8 cellular contexts compared by ENCODE assay signal in genomic region chr5:50442559-50443539, GRCh38. TPM values are rescaled to one million over a fixed set of nuclear protein-coding genes. Genes with fewer than 3 reads are reported as not detected.
A peak's percentile ranks its signal among the peaks of the same experiment; 100 is the strongest.
DNase-seq lines count a peak whose midpoint lies in the region; ATAC-seq, FAIRE-seq and TF ChIP-seq lines count a peak whose summit lies in the region.
"Not testable (repeated sequence)": the region's sequence is repeated elsewhere in the genome, so short reads cannot be mapped to it uniquely, and the experiment has no call there.

No MANE protein-coding gene starts in this region.

- H3K79me2 ChIP-seq in OCI-LY7 (ENCODE audit: insufficient read depth, low read depth, low read length): peaks cover 43% of the 10 kb centered on the region
- not testable (repeated sequence) for H3K79me2 ChIP-seq in astrocyte (ENCODE audit: insufficient read depth, low read length)

- not testable (repeated sequence) for H3K27me3 ChIP-seq in CD4-positive, CD25-positive, alpha-beta regulatory T cell (ENCODE audit: control insufficient read depth, insufficient read depth, low read length); astrocyte (ENCODE audit: insufficient read depth, low read length); small intestine (ENCODE audit: control insufficient read depth in 2 of 2, insufficient read depth in 2 of 2, low read length in 2 of 2)

- H3K4me1 ChIP-seq in CD4-positive, CD25-positive, alpha-beta regulatory T cell (ENCODE audit: control insufficient read depth, insufficient read depth, low read length, poor library complexity, severe bottlenecking): peaks cover 42% of the 10 kb centered on the region
- peaks cover 49% of the 10 kb centered on the region for H3K4me1 ChIP-seq in OCI-LY7 (ENCODE audit: insufficient read depth, low read length, poor library complexity, severe bottlenecking)
- H3K4me1 ChIP-seq in astrocyte (ENCODE audit: insufficient read depth, low read length); small intestine (ENCODE audit: control insufficient read depth in 2 of 2, insufficient read depth in 1 of 2, low read depth in 1 of 2, low read length in 1 of 2): not testable (repeated sequence)

- CTCF ChIA-PET in OCI-LY7 (lab: Charles Lee; ENCODE audit: unreplicated experiment): not testable (repeated sequence)
- CTCF ChIA-PET in activated CD4-positive, alpha-beta memory T cell treated with anti-CD3 and anti-CD28 coated beads, Interleukin-2, amount 10 ng/mL, durations not matched to agents 7 days and 5 days (lab: Charles Lee): interaction anchor here (2.4 to 2.9 kb wide), 2 partner anchors 70 to 222 kb away, joined by 7 to 16 read pairs; no protein-coding TSS in a partner anchor

- POLR2A ChIA-PET in OCI-LY7 (lab: Charles Lee): interaction anchor here (0.6 to 4.2 kb wide), 8 partner anchors 9 to 115 kb away, joined by 5 to 45 read pairs (median 10); no protein-coding TSS in a partner anchor
- POLR2A ChIA-PET in activated CD4-positive, alpha-beta memory T cell treated with anti-CD3 and anti-CD28 coated beads, Interleukin-2, amount 10 ng/mL, durations not matched to agents 7 days and 5 days (lab: Charles Lee): interaction anchor here (0.6 to 4.1 kb wide), 2 partner anchors 219 to 225 kb away, joined by 3 to 66 read pairs; partner anchors contain the start of gene PARP8

- BruUV-seq in OCI-LY7 (replicated peaks; lab: Mats Ljungman, UMichigan): not testable (repeated sequence)

- H4K20me1 ChIP-seq in OCI-LY7 (ENCODE audit: insufficient read depth, low read length); astrocyte (ENCODE audit: insufficient read depth, low read length): not testable (repeated sequence)

- not testable (repeated sequence) for H3K36me3 ChIP-seq in CD4-positive, CD25-positive, alpha-beta regulatory T cell (ENCODE audit: control insufficient read depth, insufficient read depth, low read length); astrocyte (ENCODE audit: insufficient read depth, low read length); small intestine (ENCODE audit: control insufficient read depth in 2 of 2, insufficient read depth in 2 of 2, low read length in 2 of 2)
- H3K36me3 ChIP-seq in OCI-LY7 (ENCODE audit: insufficient read depth, low read length): peaks cover 13% of the 10 kb centered on the region

- not testable (repeated sequence) for H3K27me3 Mint-ChIP-seq in CD4-positive, CD25-positive, alpha-beta regulatory T cell; activated CD4-positive, alpha-beta memory T cell treated with anti-CD3 and anti-CD28 coated beads, Interleukin-2, amount 10 ng/mL, durations not matched to agents 7 days and 5 days; astrocyte (ENCODE audit: low read depth, unreplicated experiment); naive B cell

- not testable (repeated sequence) for TF ChIP-seq CTCF in OCI-LY7 (conservative IDR thresholded peaks at IDR 0.05; ENCODE audit: low read length); astrocyte (IDR thresholded peaks at IDR 0.05; ENCODE audit: insufficient read depth, low read depth, low read length)

- H3K4me2 ChIP-seq in OCI-LY7 (ENCODE audit: low read length): peak overlapping the region; percentile 88
- H3K4me2 ChIP-seq in astrocyte (ENCODE audit: low read length): not testable (repeated sequence)

- not testable (repeated sequence) for H3K9me3 ChIP-seq in CD4-positive, CD25-positive, alpha-beta regulatory T cell (ENCODE audit: control insufficient read depth in 2 of 2, low read length in 2 of 2); OCI-LY7 (ENCODE audit: low read length); astrocyte (ENCODE audit: insufficient read depth, low read depth, low read length); small intestine (ENCODE audit: control insufficient read depth, low read depth)

- intact Hi-C loops in OCI-LY7 (cut with micrococcal nuclease; ENCODE audit: unreplicated experiment): loop anchor here (10.0 kb wide), 1 partner anchor 412 kb away; no protein-coding TSS in a partner anchor

- DNase-seq in CD4-positive, CD25-positive, alpha-beta regulatory T cell; GM19239 (ENCODE audit: insufficient read length, low spot score); OCI-LY7 (ENCODE audit: low spot score); activated CD4-positive, alpha-beta memory T cell treated with anti-CD3 and anti-CD28 coated beads, Interleukin-2, amount 10 ng/mL, durations not matched to agents 7 days and 5 days; naive B cell: not testable (repeated sequence)
- DNase-seq in NCI-H1105 treated with DMSO at 0.1 percent for 48 hours (lab: John Stamatoyannopoulos, UW): peak; percentile 42
- peak; percentile 2 for DNase-seq in astrocyte (ENCODE audit: low read depth)
- peak; percentile 65 for DNase-seq in small intestine

- H3K9me2 ChIP-seq in OCI-LY7 (ENCODE audit: insufficient read depth, low read length): not testable (repeated sequence)

- H3K27ac Mint-ChIP-seq in CD4-positive, CD25-positive, alpha-beta regulatory T cell: peak overlapping the region; percentile 31 to 99 (median 97)
- H3K27ac Mint-ChIP-seq in activated CD4-positive, alpha-beta memory T cell treated with anti-CD3 and anti-CD28 coated beads, Interleukin-2, amount 10 ng/mL, durations not matched to agents 7 days and 5 days: peak overlapping the region; percentile 45
- H3K27ac Mint-ChIP-seq in astrocyte (ENCODE audit: unreplicated experiment): not testable (repeated sequence)
- peak overlapping the region in 5 of 6 donors; percentile 12 to 98 (median 58) for H3K27ac Mint-ChIP-seq in naive B cell

- peaks cover 36 to 83% (median 54%) of the 10 kb centered on the region in 4 donors for H3K4me1 Mint-ChIP-seq in CD4-positive, CD25-positive, alpha-beta regulatory T cell
- peaks cover 72% of the 10 kb centered on the region for H3K4me1 Mint-ChIP-seq in activated CD4-positive, alpha-beta memory T cell treated with anti-CD3 and anti-CD28 coated beads, Interleukin-2, amount 10 ng/mL, durations not matched to agents 7 days and 5 days
- not testable (repeated sequence) for H3K4me1 Mint-ChIP-seq in astrocyte (ENCODE audit: low read depth, unreplicated experiment)
- H3K4me1 Mint-ChIP-seq in naive B cell: peaks cover 43 to 85% (median 68%) of the 10 kb centered on the region in 3 donors

- not testable (repeated sequence) for H3K36me3 Mint-ChIP-seq in CD4-positive, CD25-positive, alpha-beta regulatory T cell; astrocyte (ENCODE audit: low read depth, unreplicated experiment); naive B cell
- H3K36me3 Mint-ChIP-seq in activated CD4-positive, alpha-beta memory T cell treated with anti-CD3 and anti-CD28 coated beads, Interleukin-2, amount 10 ng/mL, durations not matched to agents 7 days and 5 days (ENCODE audit: low read depth): peaks cover 30% of the 10 kb centered on the region

- H3K9me3 Mint-ChIP-seq in CD4-positive, CD25-positive, alpha-beta regulatory T cell; astrocyte (ENCODE audit: unreplicated experiment); naive B cell: not testable (repeated sequence)
- peaks cover 10% of the 10 kb centered on the region for H3K9me3 Mint-ChIP-seq in activated CD4-positive, alpha-beta memory T cell treated with anti-CD3 and anti-CD28 coated beads, Interleukin-2, amount 10 ng/mL, durations not matched to agents 7 days and 5 days

- H3K4me3 ChIP-seq in CD4-positive, CD25-positive, alpha-beta regulatory T cell (ENCODE audit: low read depth, low read length); astrocyte (ENCODE audit: insufficient read depth, low read depth, low read length); small intestine (ENCODE audit: low read depth in 1 of 2, low read length in 2 of 2): not testable (repeated sequence)
- H3K4me3 ChIP-seq in OCI-LY7 (ENCODE audit: low read depth, low read length, poor library complexity, severe bottlenecking): peak overlapping the region; percentile 88

- 14 to 35% (median 32%) methylated on average over 3 of the region's 4 CpGs for WGBS in small intestine, 3 donors

- H3K9ac ChIP-seq in astrocyte (ENCODE audit: low read length): not testable (repeated sequence)

- not testable (repeated sequence) for H3K27ac ChIP-seq in CD4-positive, CD25-positive, alpha-beta regulatory T cell (ENCODE audit: insufficient read depth, low read length, poor library complexity, severe bottlenecking); astrocyte (ENCODE audit: low read depth, low read length)
- H3K27ac ChIP-seq in OCI-LY7 (ENCODE audit: low read depth, low read length, poor library complexity, severe bottlenecking) (peak overlapping the region; percentile 96), small intestine (ENCODE audit: low read depth in 1 of 2, low read length in 1 of 2) (peak overlapping the region in 1 of 2 donors; percentile 32)

- FAIRE-seq in GM19239 (lab: Jason Lieb, UNC) (peak; percentile 69), small intestine (lab: Jason Lieb, UNC) (peak; percentile 53)
- FAIRE-seq in astrocyte (lab: Jason Lieb, UNC): not testable (repeated sequence)

- peak overlapping the region; percentile 3 to 98 (median 96) for H3K4me3 Mint-ChIP-seq in CD4-positive, CD25-positive, alpha-beta regulatory T cell
- H3K4me3 Mint-ChIP-seq in activated CD4-positive, alpha-beta memory T cell treated with anti-CD3 and anti-CD28 coated beads, Interleukin-2, amount 10 ng/mL, durations not matched to agents 7 days and 5 days: peak overlapping the region; percentile 25
- not testable (repeated sequence) for H3K4me3 Mint-ChIP-seq in astrocyte (ENCODE audit: unreplicated experiment)
- peak overlapping the region in 7 of 8 donors; percentile 10 to 93 (median 56) for H3K4me3 Mint-ChIP-seq in naive B cell

- H2AFZ ChIP-seq in OCI-LY7 (ENCODE audit: low read length): peak overlapping the region; percentile 71; the same call in 1 of the 2 replicates
- not testable (repeated sequence) for H2AFZ ChIP-seq in astrocyte (ENCODE audit: low read depth, low read length)

- ATAC-seq in CD4-positive, CD25-positive, alpha-beta regulatory T cell (ENCODE audit: low read depth in 2 of 2); naive B cell (ENCODE audit: low read depth in 2 of 2): not testable (repeated sequence)

RNA-seq across cellular contexts. Expression of gene EMB, which starts 1.8 kb away (rescaled TPM):
- total RNA-seq in CD4-positive, CD25-positive, alpha-beta regulatory T cell: 195 TPM
- 100 to 1,000 TPM; 130 to 304 (median 229) TPM for polyA plus RNA-seq in CD4-positive, CD25-positive, alpha-beta regulatory T cell
- 75.7 and 78.9 TPM in 2 replicates for total RNA-seq in OCI-LY7 (2014; rRNA removed; shearing (Covaris generic))
- total RNA-seq in OCI-LY7 (2022) (125 and 141 TPM in 2 replicates), astrocyte (19.8 and 25.7 TPM in 2 replicates)
- 100 to 1,000 TPM; 181 to 188 TPM for total RNA-seq in activated CD4-positive, alpha-beta memory T cell treated with anti-CD3 and anti-CD28 coated beads, Interleukin-2, amount 10 ng/mL, durations not matched to agents 7 days and 5 days
- polyA plus RNA-seq in naive B cell (ENCODE audit: low read depth in 6 of 6) (100 to 1,000 TPM in 4 of 6 donors, 10 to 100 TPM in 2; 95.7 to 164 (median 113) TPM), small intestine (10 to 100 TPM; 19.1 to 60.8 (median 25.4) TPM)
